ENCODE assay signal across 19 cellular contexts in genomic region chr1:116537898-116538297, GRCh38. TPM values are rescaled to one million over a fixed set of nuclear protein-coding genes. Genes with fewer than 3 reads are reported as not detected.
DNase-seq lines count a peak whose midpoint lies in the region; ATAC-seq and TF ChIP-seq lines count a peak whose summit lies in the region.
"Had no signal": no experiment of that assay in that cellular context is flagged by ENCODE, and none has a peak within 500 bp of the region (broad histone marks: within the 10 kb centered on the region; RNA-seq: fewer than 3 reads in every experiment).

No MANE protein-coding gene starts in this region.

- intact Hi-C loops in activated CD8-positive, alpha-beta T cell treated with anti-CD3 and anti-CD28 coated beads for 36 hours (cut with micrococcal nuclease), result no loop called here

- peak overlapping the region in 6 of 8 donors; percentile 1 to 83 (median 42) for H3K27ac Mint-ChIP-seq in CD8-positive, alpha-beta memory T cell
- peak overlapping the region; percentile 31 for H3K27ac Mint-ChIP-seq in activated CD8-positive, alpha-beta T cell treated with anti-CD3 and anti-CD28 coated beads for 36 hours
- H3K27ac Mint-ChIP-seq: nephron, progenitor cell of endocrine pancreas had no signal

- H3K36me3 Mint-ChIP-seq in CD8-positive, alpha-beta memory T cell, result peaks cover 33 to 82% (median 42%) of the 10 kb centered on the region in 3 donors
- peaks cover 54% of the 10 kb centered on the region for H3K36me3 Mint-ChIP-seq in activated CD8-positive, alpha-beta T cell treated with anti-CD3 and anti-CD28 coated beads for 36 hours (ENCODE audit: low read depth)

- peaks cover 32 to 58% (median 55%) of the 10 kb centered on the region in 3 donors for H3K4me1 Mint-ChIP-seq in CD8-positive, alpha-beta memory T cell
- H3K4me1 Mint-ChIP-seq in activated CD8-positive, alpha-beta T cell treated with anti-CD3 and anti-CD28 coated beads for 36 hours (ENCODE audit: low read depth), result peaks cover 44% of the 10 kb centered on the region
- H3K4me1 Mint-ChIP-seq: nephron had no signal

- H3K27me3 Mint-ChIP-seq in CD8-positive, alpha-beta memory T cell, result no peaks in the 10 kb centered on the region
- no peaks in the 10 kb centered on the region for H3K27me3 Mint-ChIP-seq in activated CD8-positive, alpha-beta T cell treated with anti-CD3 and anti-CD28 coated beads for 36 hours
- H3K27me3 Mint-ChIP-seq: progenitor cell of endocrine pancreas had no signal

- H3K4me3 ChIP-seq in CD8-positive, alpha-beta memory T cell (ENCODE audit: low read length), result no peak overlapping the region
- no peak overlapping the region for H3K4me3 ChIP-seq in right atrium auricular region
- H3K4me3 ChIP-seq: colonic mucosa, upper lobe of left lung had no signal

- no peak for TF ChIP-seq CTCF in activated CD8-positive, alpha-beta T cell treated with anti-CD3 and anti-CD28 coated beads for 36 hours (IDR thresholded peaks at IDR 0.05)
- TF ChIP-seq CTCF in right atrium auricular region (IDR thresholded peaks at IDR 0.05), result no peak

- POLR2A ChIA-PET in CD8-positive, alpha-beta memory T cell (lab: Charles Lee), result interaction anchor here (0.6 to 1.0 kb wide), 3 partner anchors 23 to 33 kb away, joined by 3 to 10 read pairs (median 4); no protein-coding TSS in a partner anchor
- POLR2A ChIA-PET in activated CD8-positive, alpha-beta T cell treated with anti-CD3 and anti-CD28 coated beads for 36 hours (lab: Charles Lee), result interaction anchor here (1.3 kb wide), 1 partner anchor 22 kb away, joined by 4 read pairs; no protein-coding TSS in a partner anchor

- H3K27me3 ChIP-seq in CD8-positive, alpha-beta memory T cell (ENCODE audit: insufficient read depth, low read length, poor library complexity, severe bottlenecking), result no peaks in the 10 kb centered on the region
- no peaks in the 10 kb centered on the region for H3K27me3 ChIP-seq in right atrium auricular region
- H3K27me3 ChIP-seq: brain microvascular endothelial cell, colonic mucosa, upper lobe of left lung had no signal

- H3K4me1 ChIP-seq in CD8-positive, alpha-beta memory T cell (ENCODE audit: insufficient read depth, low read length), result peaks cover 10% of the 10 kb centered on the region
- peaks cover 0 to 5% of the 10 kb centered on the region in 2 donors for H3K4me1 ChIP-seq in right atrium auricular region
- H3K4me1 ChIP-seq: colonic mucosa had no signal

- no peak overlapping the region for H3K27ac ChIP-seq in CD8-positive, alpha-beta memory T cell (ENCODE audit: low read depth, low read length)
- no peak overlapping the region for H3K27ac ChIP-seq in right atrium auricular region
- H3K27ac ChIP-seq: brain microvascular endothelial cell, colonic mucosa, VCaP had no signal

- no peak for DNase-seq in CD8-positive, alpha-beta memory T cell
- peak; percentile 19 for DNase-seq in NCI-H69 (lab: John Stamatoyannopoulos, UW)
- no peak for DNase-seq in activated CD8-positive, alpha-beta T cell treated with anti-CD3 and anti-CD28 coated beads for 36 hours
- DNase-seq in medulla oblongata (ENCODE audit: extremely low spot score), result peak; percentile 35
- DNase-seq in DMS 273 treated with DMSO at 0.1 percent for 48 hours (lab: John Stamatoyannopoulos, UW), result no peak
- no peak for DNase-seq in NCI-H187 (lab: John Stamatoyannopoulos, UW)
- DNase-seq in right atrium auricular region (ENCODE audit: low spot score), result no peak
- DNase-seq: activated CD4-positive, alpha-beta T cell treated with anti-CD3 and anti-CD28 coated beads, Interleukin-2, amount 50 U/mL, for 48 hours; colonic mucosa; GOT3; stimulated activated CD4-positive, alpha-beta T cell treated with anti-CD3 and anti-CD28 coated beads, Interleukin-2, amount 100 ng/mL, for 48 hours; SW 1271; upper lobe of left lung had no signal

- H3K9me3 ChIP-seq in CD8-positive, alpha-beta memory T cell (ENCODE audit: low read length), result no peaks in the 10 kb centered on the region
- no peaks in the 10 kb centered on the region for H3K9me3 ChIP-seq in right atrium auricular region
- H3K9me3 ChIP-seq: colonic mucosa, upper lobe of left lung had no signal

- no peak for ATAC-seq in activated CD8-positive, alpha-beta T cell treated with anti-CD3 and anti-CD28 coated beads for 36 hours
- ATAC-seq in GM19463 (IDR thresholded peaks at IDR 0.05; ENCODE audit: unreplicated experiment), result no peak

- H3K36me3 ChIP-seq in CD8-positive, alpha-beta memory T cell (ENCODE audit: insufficient read depth, low read length), result no peaks in the 10 kb centered on the region
- peaks cover 44% of the 10 kb centered on the region for H3K36me3 ChIP-seq in right atrium auricular region
- H3K36me3 ChIP-seq: colonic mucosa had no signal

- H3K9me3 Mint-ChIP-seq in CD8-positive, alpha-beta memory T cell, result no peaks in the 10 kb centered on the region
- no peaks in the 10 kb centered on the region for H3K9me3 Mint-ChIP-seq in activated CD8-positive, alpha-beta T cell treated with anti-CD3 and anti-CD28 coated beads for 36 hours
- H3K9me3 Mint-ChIP-seq: activated T-helper 2 cell treated with anti-CD3 and anti-CD28 coated beads, Interferon-gamma antibody, Interleukin-2, Interleukin-4, amounts not matched to agents 10 μg/mL and 5 μg/mL and 100 μg/mL, durations not matched to agents 14 hours and 24 hours and 36 hours; nephron had no signal

- no peak overlapping the region for H3K4me3 Mint-ChIP-seq in CD8-positive, alpha-beta memory T cell
- H3K4me3 Mint-ChIP-seq in activated CD8-positive, alpha-beta T cell treated with anti-CD3 and anti-CD28 coated beads for 36 hours, result no peak overlapping the region
- H3K4me3 Mint-ChIP-seq: nephron had no signal

- CTCF ChIA-PET in CD8-positive, alpha-beta memory T cell (lab: Charles Lee), result no interaction called here
- CTCF ChIA-PET in activated CD8-positive, alpha-beta T cell treated with anti-CD3 and anti-CD28 coated beads for 36 hours (lab: Charles Lee), result interaction anchor here (1.4 kb wide), 1 partner anchor 19 kb away, joined by 4 read pairs; no protein-coding TSS in a partner anchor

RNA-seq across cellular contexts. Expression of gene CD58, which starts 32.9 kb away (rescaled TPM):
- total RNA-seq in CD8-positive, alpha-beta memory T cell, result 10 to 100 TPM; 29.9 to 30.7 TPM
- 49.1 TPM for polyA plus RNA-seq in CD8-positive, alpha-beta memory T cell
- 10 to 100 TPM; 11.1 to 12.7 TPM for total RNA-seq in activated CD8-positive, alpha-beta T cell treated with anti-CD3 and anti-CD28 coated beads for 36 hours
- total RNA-seq in right atrium auricular region, result 10 to 100 TPM; 26.4 to 27.4 TPM

Comparison
In these comparisons a context has a peak if more than half of its experiments do, and no peak if none do; other contexts are left out.
1. DNase-seq: peak in NCI-H69 (single experiment) and medulla oblongata (single experiment); none in CD8-positive, alpha-beta memory T cell (0 of 5), activated CD8-positive, alpha-beta T cell treated with anti-CD3 and anti-CD28 coated beads for 36 hours (single experiment), DMS 273 treated with DMSO at 0.1 percent for 48 hours (single experiment), NCI-H187 (0 of 2) and right atrium auricular region (single experiment).